ENCODE assay signal across 1 cellular context in the genomic region with DNA sequence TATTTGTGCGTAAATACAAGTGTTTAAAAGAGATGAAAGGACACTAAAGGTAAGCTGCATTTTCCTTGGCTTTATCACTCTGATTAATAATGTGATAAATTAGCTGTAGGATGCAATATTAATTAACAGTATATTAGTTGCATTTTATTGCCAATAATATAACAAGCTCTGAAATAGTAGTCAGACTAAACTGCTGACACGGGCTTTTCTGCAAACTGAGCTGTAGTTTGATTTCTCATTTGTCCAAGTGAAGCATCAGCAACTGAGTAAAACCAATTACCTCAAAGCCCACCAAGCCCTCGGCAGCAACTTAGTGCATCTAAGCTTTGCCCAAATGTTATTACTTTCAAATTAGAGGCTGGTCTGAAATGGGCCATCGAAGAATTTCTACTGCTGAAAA.
TF ChIP-seq lines count a peak whose summit lies in the region.

No MANE protein-coding gene starts in this region.

TF ChIP-seq in K562, 482 proteins besides CTCF, POLR2A, EP300 and RAD21 (continued from another document):
- TF ChIP-seq NR0B1 (IDR thresholded peaks at IDR 0.05; ENCODE audit: partially characterized antibody), result no peak
- no peak for TF ChIP-seq PML (IDR thresholded peaks at IDR 0.05; ENCODE audit: low read length)
- TF ChIP-seq ZNF311 (CRISPR knock-in tag; IDR thresholded peaks at IDR 0.05), result no peak
